In the genomic region with DNA sequence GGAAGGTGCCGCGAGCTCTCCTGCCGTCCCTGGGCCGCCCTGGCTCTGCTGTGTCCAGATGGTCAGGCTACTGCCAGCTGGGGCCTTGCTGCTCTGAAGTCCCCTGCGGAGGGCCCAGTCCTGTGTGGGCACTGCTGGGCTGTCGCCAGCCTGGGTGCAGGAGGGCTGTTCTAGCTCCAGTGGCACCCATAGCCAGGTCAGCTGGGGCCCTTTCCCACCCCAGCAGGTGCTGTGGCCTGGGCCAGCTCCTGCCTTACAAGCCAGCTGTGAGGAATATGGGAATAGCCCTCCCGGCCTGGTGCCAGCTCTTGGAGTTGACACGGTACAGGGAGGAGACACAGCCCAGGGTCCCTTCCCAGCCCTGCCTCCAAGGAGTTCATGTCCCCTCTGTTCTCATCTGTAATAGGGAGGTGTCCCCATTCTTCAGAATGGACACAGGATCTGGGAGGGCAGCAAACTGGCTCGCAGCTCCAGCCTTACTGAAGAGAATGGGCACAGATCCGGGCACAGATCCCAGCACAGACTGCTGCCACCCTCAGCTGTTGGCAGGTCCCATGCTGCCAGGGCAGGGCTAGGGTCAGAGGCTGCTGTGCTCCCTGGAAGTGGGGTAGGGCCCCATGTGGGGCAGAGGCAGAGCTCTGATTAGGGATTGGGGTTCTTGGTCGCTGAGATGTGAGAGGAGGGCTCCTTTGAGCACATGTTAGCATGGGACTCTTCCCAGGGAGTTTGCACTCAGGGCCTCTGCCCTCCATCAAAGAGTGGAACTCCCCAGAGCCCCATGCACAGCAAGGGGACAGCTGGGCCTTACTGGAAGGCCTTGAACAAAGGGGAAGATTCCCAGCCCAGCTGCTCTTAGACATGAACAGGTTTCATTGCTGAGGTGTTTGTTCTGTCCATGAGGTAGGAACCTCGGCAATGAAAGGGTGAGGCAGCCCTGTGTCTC, we compare ENCODE assay signal across 13 cellular contexts. TPM values are rescaled to one million over a fixed set of nuclear protein-coding genes. Genes with fewer than 3 reads are reported as not detected.
DNase-seq lines count a peak whose midpoint lies in the region; ATAC-seq and TF ChIP-seq lines count a peak whose summit lies in the region.
"Had no signal": no experiment of that assay in that cellular context is flagged by ENCODE, and none has a peak within 500 bp of the region (broad histone marks: within the 10 kb centered on the region; RNA-seq: fewer than 3 reads in every experiment).

No MANE protein-coding gene starts in this region.

- intact Hi-C loops in lower lobe of right lung (cut with DNase I) = no loop called here

- no peak for TF ChIP-seq POLR2A in suprapubic skin (IDR thresholded peaks at IDR 0.05)

- 48% methylated on average over 3 of the region's 12 CpGs for WGBS in suprapubic skin

- no peak for TF ChIP-seq CTCF in lower lobe of right lung (IDR thresholded peaks at IDR 0.05)
- no peak for TF ChIP-seq CTCF in suprapubic skin (IDR thresholded peaks at IDR 0.05)

- H3K27ac ChIP-seq in angular gyrus (ENCODE audit: low read depth, low read length) = peak overlapping the region; percentile 22
- no peak overlapping the region for H3K27ac ChIP-seq in lower lobe of right lung
- H3K27ac ChIP-seq in suprapubic skin = no peak overlapping the region
- H3K27ac ChIP-seq: A549, HL-60, left lung had no signal

- ATAC-seq in lower lobe of right lung = no peak
- ATAC-seq: A549, left lung had no signal

- H3K9me3 ChIP-seq in lower lobe of right lung = no peaks in the 10 kb centered on the region
- no peaks in the 10 kb centered on the region for H3K9me3 ChIP-seq in suprapubic skin
- H3K9me3 ChIP-seq: A549, left lung had no signal

- H3K27me3 ChIP-seq in lower lobe of right lung (ENCODE audit: low read depth) (no peaks in the 10 kb centered on the region), suprapubic skin (no peaks in the 10 kb centered on the region)
- H3K27me3 ChIP-seq: left lung had no signal

- no peak for TF ChIP-seq EP300 in suprapubic skin (IDR thresholded peaks at IDR 0.05)

- DNase-seq in NCI-H524 (lab: John Stamatoyannopoulos, UW) = peak; percentile 8 to 22
- DNase-seq in NCI-H524 treated with DMSO at 0.1 percent for 48 hours (lab: John Stamatoyannopoulos, UW) = no peak
- DNase-seq in lower lobe of right lung = peak; percentile 43
- DNase-seq in suprapubic skin (ENCODE audit: low spot score in 2 of 2) = peak; percentile 56 to 72
- no peak for DNase-seq in stimulated activated CD4-positive, alpha-beta T cell treated with anti-CD3 and anti-CD28 coated beads, Interleukin-2, amount 100 ng/mL, for 48 hours
- no peak for DNase-seq in HK-2 (ENCODE audit: unreplicated experiment)
- no peak for DNase-seq in NCI-H1694 (lab: John Stamatoyannopoulos, UW)
- DNase-seq: activated CD4-positive, alpha-beta T cell treated with anti-CD3 and anti-CD28 coated beads for 1 hour; NCI-H187 treated with DMSO at 0.1 percent for 48 hours had no signal

- no peak overlapping the region for H3K4me3 ChIP-seq in lower lobe of right lung
- no peak overlapping the region for H3K4me3 ChIP-seq in suprapubic skin
- H3K4me3 ChIP-seq: A549, left lung had no signal

- peaks cover 17% of the 10 kb centered on the region for H3K4me1 ChIP-seq in lower lobe of right lung
- H3K4me1 ChIP-seq in suprapubic skin = peaks cover 29% of the 10 kb centered on the region

- H3K36me3 ChIP-seq in lower lobe of right lung = peaks cover 57% of the 10 kb centered on the region
- peaks cover 44% of the 10 kb centered on the region for H3K36me3 ChIP-seq in suprapubic skin

RNA-seq across cellular contexts. Expression of a gene that starts 3.7 kb away (rescaled TPM):
- total RNA-seq in lower lobe of right lung (5.8 TPM), suprapubic skin (under 1 TPM in 3 of 4 donors, not detected in 1; 0.34 to 0.94 (median 0.56) TPM)

RNA-seq across cellular contexts. Expression of a gene that starts 22.6 kb away (rescaled TPM):
- 12.7 TPM for total RNA-seq in lower lobe of right lung
- total RNA-seq in suprapubic skin = 10 to 100 TPM in 2 of 4 donors, 1 to 10 TPM in 2; 3.2 to 12.5 (median 8.7) TPM

RNA-seq across cellular contexts. Expression of a gene that starts 48.3 kb away (rescaled TPM):
- total RNA-seq in lower lobe of right lung (61.3 TPM), suprapubic skin (10 to 100 TPM; 54.2 to 73.9 (median 61.3) TPM)

RNA-seq across cellular contexts. Expression of a gene that starts 59.1 kb away (rescaled TPM):
- total RNA-seq in lower lobe of right lung = 231 TPM
- total RNA-seq in suprapubic skin = 100 to 1,000 TPM; 261 to 363 (median 313) TPM

Comparison
In these comparisons a context has a peak if more than half of its experiments do, and no peak if none do; other contexts are left out.
1. DNase-seq: peak in NCI-H524 (2 of 2), lower lobe of right lung (single experiment) and suprapubic skin (2 of 2); none in NCI-H524 treated with DMSO at 0.1 percent for 48 hours (single experiment), stimulated activated CD4-positive, alpha-beta T cell treated with anti-CD3 and anti-CD28 coated beads, Interleukin-2, amount 100 ng/mL, for 48 hours (0 of 2), HK-2 (single experiment) and NCI-H1694 (single experiment).